Comparison of ENCODE assay signal across 7 cellular contexts in the genomic region with DNA sequence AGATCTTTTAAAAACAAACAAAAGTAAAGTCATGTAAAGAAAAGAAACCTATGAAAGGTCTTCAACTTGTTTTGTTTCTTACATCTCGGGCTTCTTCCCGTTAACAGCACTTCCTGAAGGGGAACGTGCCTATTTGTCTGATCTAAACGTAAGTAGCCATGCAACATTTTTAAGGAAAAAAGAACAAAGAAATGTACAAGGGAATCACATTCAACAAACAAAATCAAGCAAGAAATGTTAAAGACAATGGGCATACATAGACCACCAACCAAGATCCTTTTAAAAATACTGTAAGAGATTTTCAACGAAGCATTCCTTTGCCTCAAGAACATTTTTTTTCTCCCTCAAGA.
A peak's percentile ranks its signal among the peaks of the same experiment; 100 is the strongest.
DNase-seq lines count a peak whose midpoint lies in the region; ATAC-seq and TF ChIP-seq lines count a peak whose summit lies in the region.

No MANE protein-coding gene starts in this region.

- H3K9me3 Mint-ChIP-seq in T-helper 1 cell treated with Interleukin-12 subunit alpha and Interleukin-12 subunit beta and Interleukin-4 antibody, amounts not matched to agents 30 μg/mL and 1 μg/mL, for 36 hours = no peaks in the 10 kb centered on the region
- no peaks in the 10 kb centered on the region for H3K9me3 Mint-ChIP-seq in stimulated activated naive CD8-positive, alpha-beta T cell treated with anti-CD3 and anti-CD28 coated beads, Interleukin-15, amount 100 ng/mL, for 72 hours

- peak overlapping the region; percentile 70 for H3K4me3 Mint-ChIP-seq in T-helper 1 cell treated with Interleukin-12 subunit alpha and Interleukin-12 subunit beta and Interleukin-4 antibody, amounts not matched to agents 30 μg/mL and 1 μg/mL, for 36 hours
- H3K4me3 Mint-ChIP-seq in stimulated activated naive CD8-positive, alpha-beta T cell treated with anti-CD3 and anti-CD28 coated beads, Interleukin-15, amount 100 ng/mL, for 72 hours = peak overlapping the region; percentile 47 to 90

- DNase-seq in H4 (ENCODE audit: low spot score) (peak; percentile 35), foreskin fibroblast (peak; percentile 15 to 59), hepatic stellate cell (ENCODE audit: low spot score) (no peak), hippocampal formation (lab: John Stamatoyannopoulos, UW) (no peak)
- no peak for DNase-seq in stimulated activated naive CD8-positive, alpha-beta T cell treated with anti-CD3 and anti-CD28 coated beads, Interleukin-15, amount 100 ng/mL, for 72 hours

- peak overlapping the region; percentile 37 to 52 for H3K4me3 ChIP-seq in foreskin fibroblast (ENCODE audit: low read depth in 1 of 2, low read length in 2 of 2)

- peaks cover 5% of the 10 kb centered on the region for H3K4me1 Mint-ChIP-seq in T-helper 1 cell treated with Interleukin-12 subunit alpha and Interleukin-12 subunit beta and Interleukin-4 antibody, amounts not matched to agents 30 μg/mL and 1 μg/mL, for 36 hours (ENCODE audit: low read depth)
- no peaks in the 10 kb centered on the region for H3K4me1 Mint-ChIP-seq in stimulated activated naive CD8-positive, alpha-beta T cell treated with anti-CD3 and anti-CD28 coated beads, Interleukin-15, amount 100 ng/mL, for 72 hours

- TF ChIP-seq CTCF in foreskin fibroblast (IDR thresholded peaks at IDR 0.05; ENCODE audit: low read depth, low read length) = no peak

- no peaks in the 10 kb centered on the region for H3K27me3 Mint-ChIP-seq in T-helper 1 cell treated with Interleukin-12 subunit alpha and Interleukin-12 subunit beta and Interleukin-4 antibody, amounts not matched to agents 30 μg/mL and 1 μg/mL, for 36 hours (ENCODE audit: low read depth)
- H3K27me3 Mint-ChIP-seq in stimulated activated naive CD8-positive, alpha-beta T cell treated with anti-CD3 and anti-CD28 coated beads, Interleukin-15, amount 100 ng/mL, for 72 hours = no peaks in the 10 kb centered on the region

- H3K27ac Mint-ChIP-seq in T-helper 1 cell treated with Interleukin-12 subunit alpha and Interleukin-12 subunit beta and Interleukin-4 antibody, amounts not matched to agents 30 μg/mL and 1 μg/mL, for 36 hours = peak overlapping the region; percentile 80
- peak overlapping the region; percentile 60 to 98 for H3K27ac Mint-ChIP-seq in stimulated activated naive CD8-positive, alpha-beta T cell treated with anti-CD3 and anti-CD28 coated beads, Interleukin-15, amount 100 ng/mL, for 72 hours

- peaks cover 2% of the 10 kb centered on the region for H3K36me3 Mint-ChIP-seq in T-helper 1 cell treated with Interleukin-12 subunit alpha and Interleukin-12 subunit beta and Interleukin-4 antibody, amounts not matched to agents 30 μg/mL and 1 μg/mL, for 36 hours (ENCODE audit: low read depth)

- no peak for ATAC-seq in stimulated activated naive CD8-positive, alpha-beta T cell treated with anti-CD3 and anti-CD28 coated beads, Interleukin-15, amount 100 ng/mL, for 72 hours
- no peak for ATAC-seq in HG02763 (IDR thresholded peaks at IDR 0.05; ENCODE audit: unreplicated experiment)

Comparison
In these comparisons a context has a peak if more than half of its experiments do, and no peak if none do; other contexts are left out.
1. DNase-seq: peak in H4 (single experiment) and foreskin fibroblast (2 of 2); none in stimulated activated naive CD8-positive, alpha-beta T cell treated with anti-CD3 and anti-CD28 coated beads, Interleukin-15, amount 100 ng/mL, for 72 hours (0 of 2), hepatic stellate cell (single experiment) and hippocampal formation (0 of 2).